ENCODE assay signal across 8 cellular contexts in the genomic region with DNA sequence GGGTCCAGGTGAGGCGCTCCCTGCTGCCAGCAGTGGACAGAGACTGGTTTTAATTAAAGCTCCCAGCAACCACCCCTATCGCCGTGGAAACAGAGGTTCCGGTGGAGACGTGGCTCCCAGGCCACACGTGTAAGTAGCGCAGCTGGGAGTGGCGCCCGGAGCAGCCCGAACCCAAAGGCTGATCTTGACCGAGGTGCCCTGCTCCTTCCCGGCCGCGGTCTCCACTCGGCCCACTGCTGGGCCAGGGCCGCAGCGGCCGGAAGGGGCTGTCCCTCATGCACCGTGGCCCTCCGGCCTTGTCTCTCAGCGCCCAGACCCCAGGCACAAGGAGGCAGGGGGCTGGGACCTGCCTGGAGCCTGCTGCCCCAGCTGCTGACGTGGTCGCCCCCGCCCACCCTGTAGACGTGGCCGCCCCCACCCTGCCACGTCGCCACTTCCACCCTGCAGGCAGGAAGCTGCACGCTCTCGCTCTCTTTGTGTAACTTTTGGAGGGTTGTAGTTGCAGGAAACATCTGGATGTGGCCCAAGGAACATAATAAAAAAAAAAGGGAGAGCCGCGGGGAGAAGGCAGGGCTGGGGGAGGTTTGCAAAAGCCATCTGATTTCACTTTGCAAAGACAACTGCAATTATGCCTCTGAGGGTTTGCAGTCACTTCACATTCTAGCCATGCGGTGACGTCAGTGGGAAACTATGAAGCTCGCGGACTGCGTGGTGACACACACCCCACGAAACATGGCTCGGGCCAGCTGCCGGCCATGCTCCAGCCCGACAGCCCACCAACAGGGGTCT.
DNase-seq lines count a peak whose midpoint lies in the region; ATAC-seq and TF ChIP-seq lines count a peak whose summit lies in the region.

No MANE protein-coding gene starts in this region.

- dilution Hi-C loops in IMR-90 (cut with HindIII; ENCODE audit: low sequenced_read_pairs, unreplicated experiment), result no loop called here

- peak overlapping the region; percentile 100 for H2AK9ac ChIP-seq in IMR-90 (replicated peaks; ENCODE audit: low read depth, low read length, poor library complexity)

- peak overlapping the region; percentile 98 for H2BK5ac ChIP-seq in IMR-90 (ENCODE audit: low read depth, low read length, poor library complexity, severe bottlenecking)

- H4K91ac ChIP-seq in IMR-90 (ENCODE audit: insufficient read depth, low read depth, low read length), result peak overlapping the region; percentile 100

- H4K20me1 ChIP-seq in IMR-90 (ENCODE audit: insufficient read depth, low read length), result no peaks in the 10 kb centered on the region

- DNase-seq in 8988T, result peak; percentile 72
- peak; percentile 99 for DNase-seq in IMR-90
- DNase-seq in activated CD4-positive, alpha-beta T cell treated with anti-CD3 and anti-CD28 coated beads, Interleukin-2, amount 10 ng/mL, durations not matched to agents 24 days and 14 days, result peak; percentile 89
- DNase-seq in lung microvascular endothelial cell (ENCODE audit: low read depth in 2 of 2), result peak; percentile 93 to 96
- peak; percentile 54 for DNase-seq in stimulated activated CD8-positive, alpha-beta memory T cell treated with anti-CD3 and anti-CD28 coated beads, Interleukin-12 subunit alpha, Interleukin-12 subunit beta, amount 100 ng/mL, for 1 hour (ENCODE audit: low read depth)
- DNase-seq in GM19240 (ENCODE audit: insufficient read length, low spot score), result no peak

- H3K27me3 Mint-ChIP-seq in activated CD4-positive, alpha-beta T cell treated with anti-CD3 and anti-CD28 coated beads, Interleukin-2, amount 10 ng/mL, durations not matched to agents 24 days and 14 days, result no peaks in the 10 kb centered on the region

- H3K4me1 Mint-ChIP-seq in activated CD4-positive, alpha-beta T cell treated with anti-CD3 and anti-CD28 coated beads, Interleukin-2, amount 10 ng/mL, durations not matched to agents 24 days and 14 days, result peaks cover 6% of the 10 kb centered on the region

- no peaks in the 10 kb centered on the region for H3K27me3 ChIP-seq in IMR-90 (ENCODE audit: control insufficient read depth, insufficient read depth, low read length)

- peak overlapping the region; percentile 87 for H3K4me3 Mint-ChIP-seq in activated CD4-positive, alpha-beta T cell treated with anti-CD3 and anti-CD28 coated beads, Interleukin-2, amount 10 ng/mL, durations not matched to agents 24 days and 14 days

- peak; percentile 50; the same call in 1 of the 2 replicates for TF ChIP-seq RAD21 in IMR-90 (IDR thresholded peaks at IDR 0.05; ENCODE audit: low read length)

- peak; percentile 72 for ATAC-seq in IMR-90 (ENCODE audit: low read depth)
- no peak for ATAC-seq in HG02623 (IDR thresholded peaks at IDR 0.05; ENCODE audit: unreplicated experiment)

- H3K56ac ChIP-seq in IMR-90 (ENCODE audit: extremely low read depth, insufficient read depth, low read length), result peak overlapping the region; percentile 91

- H3K36me3 ChIP-seq in IMR-90 (ENCODE audit: control insufficient read depth, insufficient read depth, low read length), result no peaks in the 10 kb centered on the region

- intact Hi-C loops in IMR-90 (cut with micrococcal nuclease), result loop anchor here (1.0 to 10.0 kb wide), 4 partner anchors 37 to 185 kb away; partner anchors contain the start of gene COL5A1
- intact Hi-C loops in activated CD4-positive, alpha-beta T cell treated with anti-CD3 and anti-CD28 coated beads, Interleukin-2, amount 10 ng/mL, durations not matched to agents 24 days and 14 days (cut with micrococcal nuclease), result no loop called here

- peak overlapping the region; percentile 100 for H3K4ac ChIP-seq in IMR-90 (ENCODE audit: low read depth, low read length)

- H3K9me3 Mint-ChIP-seq in activated CD4-positive, alpha-beta T cell treated with anti-CD3 and anti-CD28 coated beads, Interleukin-2, amount 10 ng/mL, durations not matched to agents 24 days and 14 days, result no peaks in the 10 kb centered on the region

- peak overlapping the region; percentile 90 for H2AFZ ChIP-seq in IMR-90 (replicated peaks; ENCODE audit: low read length, poor library complexity)

- H3K36me3 Mint-ChIP-seq in activated CD4-positive, alpha-beta T cell treated with anti-CD3 and anti-CD28 coated beads, Interleukin-2, amount 10 ng/mL, durations not matched to agents 24 days and 14 days (ENCODE audit: low read depth), result no peaks in the 10 kb centered on the region

- peak; percentile 62; the same call in 1 of the 2 replicates for TF ChIP-seq POLR2A in IMR-90 (IDR thresholded peaks at IDR 0.05; ENCODE audit: low read depth, low read length)

- H3K27ac Mint-ChIP-seq in activated CD4-positive, alpha-beta T cell treated with anti-CD3 and anti-CD28 coated beads, Interleukin-2, amount 10 ng/mL, durations not matched to agents 24 days and 14 days, result peak overlapping the region; percentile 92

- H2BK120ac ChIP-seq in IMR-90 (ENCODE audit: low read depth, low read length), result peak overlapping the region; percentile 99

- no peaks in the 10 kb centered on the region for H3K9me3 ChIP-seq in IMR-90 (ENCODE audit: control insufficient read depth, insufficient read depth, low read length)

- peak overlapping the region; percentile 100 for H2AK5ac ChIP-seq in IMR-90 (ENCODE audit: low read depth, low read length)

- CTCF ChIA-PET in IMR-90 (lab: Yijun Ruan, JAX), result interaction anchor here (0.7 to 1.7 kb wide), 2 partner anchors 146 to 187 kb away, joined by 3 to 5 read pairs; no protein-coding TSS in a partner anchor

- H3K9me1 ChIP-seq in IMR-90 (ENCODE audit: insufficient read depth, low read length), result peaks cover 23% of the 10 kb centered on the region

- peak overlapping the region; percentile 6; the same call in 1 of the 2 replicates for H3K4me2 ChIP-seq in IMR-90 (ENCODE audit: low read depth, low read length)

- no peak; the same call in 1 of the 2 replicates for TF ChIP-seq CTCF in IMR-90 (conservative IDR thresholded peaks at IDR 0.05; ENCODE audit: low read depth, low read length)

- BruUV-seq in IMR-90 (replicated peaks; lab: Mats Ljungman, UMichigan), result no TSS peak

- H3K27ac ChIP-seq in IMR-90 (ENCODE audit: insufficient read depth, low read length), result peak overlapping the region; percentile 94
- H3K27ac ChIP-seq in cingulate gyrus (ENCODE audit: low read depth, low read length), result peak overlapping the region; percentile 72

- H3K9ac ChIP-seq in IMR-90 (ENCODE audit: low read depth, low read length), result peak overlapping the region; percentile 76

- H3K79me1 ChIP-seq in IMR-90 (ENCODE audit: low read depth in 1 of 2, low read length in 2 of 2), result peaks cover 5 to 28% of the 10 kb centered on the region in 2 experiments; a peak in 2 of 4 replicates

- in situ Hi-C loops in IMR-90 (cut with MboI; ENCODE audit: low sequenced_read_pairs), result no loop called here

- peak overlapping the region; percentile 96 for H3K18ac ChIP-seq in IMR-90 (ENCODE audit: low read depth, low read length)

- H4K5ac ChIP-seq in IMR-90 (ENCODE audit: low read depth, low read length), result peak overlapping the region; percentile 100

- 37% methylated on average over 15 of the region's 41 CpGs; no CpG with 5 or more reads in 1 of the 2 experiments for WGBS in IMR-90 (ENCODE audit: extremely low coverage in 2 of 2, insufficient read length in 1 of 2), 2 experiments

- H3K14ac ChIP-seq in IMR-90 (replicated peaks; ENCODE audit: low read depth, low read length), result peak overlapping the region; percentile 95

- peak overlapping the region; percentile 94; the same call in 2 of the 3 replicates for H2BK15ac ChIP-seq in IMR-90 (ENCODE audit: low read depth, low read length)

- peak overlapping the region; percentile 97 to 98 for H4K8ac ChIP-seq in IMR-90 (ENCODE audit: low read depth in 2 of 2, low read length in 2 of 2)

- POLR2A ChIA-PET in IMR-90 (lab: Charles Lee; ENCODE audit: unreplicated experiment), result interaction anchor here (0.7 to 1.5 kb wide), 4 partner anchors 47 to 329 kb away, joined by 3 to 4 read pairs (median 4); no protein-coding TSS in a partner anchor

- H3K23ac ChIP-seq in IMR-90 (ENCODE audit: low read depth, low read length), result peak overlapping the region; percentile 95

- peaks cover 30% of the 10 kb centered on the region for H3K4me1 ChIP-seq in IMR-90 (ENCODE audit: control insufficient read depth, insufficient read depth, low read length)

- no peak overlapping the region for H3K4me3 ChIP-seq in IMR-90 (ENCODE audit: insufficient read depth, low read depth, low read length)

- H2BK20ac ChIP-seq in IMR-90 (ENCODE audit: low read depth, low read length), result peak overlapping the region; percentile 98

TF ChIP-seq in IMR-90, 13 proteins besides CTCF, POLR2A, EP300 and RAD21 (continues in another document):
- TF ChIP-seq NFE2L2 (IDR thresholded peaks at IDR 0.05; ENCODE audit: low read depth, low read length) (no peak), CHD1 (IDR thresholded peaks at IDR 0.05; ENCODE audit: low read depth, low read length) (no peak; the same call in 1 of the 2 replicates), ELK1 (IDR thresholded peaks at IDR 0.05; ENCODE audit: borderline replicate concordance, low read depth, low read length) (no peak), MAZ (IDR thresholded peaks at IDR 0.05; ENCODE audit: borderline replicate concordance, low read depth, low read length) (peak; percentile 90), MAFK (IDR thresholded peaks at IDR 0.05; ENCODE audit: low read depth, low read length) (peak; percentile 10; the same call in 1 of the 2 replicates), SMC3 (IDR thresholded peaks at IDR 0.05; ENCODE audit: low read depth, low read length) (peak; percentile 2; the same call in 1 of the 2 replicates), BHLHE40 (IDR thresholded peaks at IDR 0.05; ENCODE audit: low read depth, low read length) (peak; percentile 59), FOS (IDR thresholded peaks at IDR 0.05; ENCODE audit: low read depth, low read length) (peak; percentile 80), CEBPB (IDR thresholded peaks at IDR 0.05; ENCODE audit: low read depth, low read length) (peak; percentile 80)
- TF ChIP-seq, protein P1, sequence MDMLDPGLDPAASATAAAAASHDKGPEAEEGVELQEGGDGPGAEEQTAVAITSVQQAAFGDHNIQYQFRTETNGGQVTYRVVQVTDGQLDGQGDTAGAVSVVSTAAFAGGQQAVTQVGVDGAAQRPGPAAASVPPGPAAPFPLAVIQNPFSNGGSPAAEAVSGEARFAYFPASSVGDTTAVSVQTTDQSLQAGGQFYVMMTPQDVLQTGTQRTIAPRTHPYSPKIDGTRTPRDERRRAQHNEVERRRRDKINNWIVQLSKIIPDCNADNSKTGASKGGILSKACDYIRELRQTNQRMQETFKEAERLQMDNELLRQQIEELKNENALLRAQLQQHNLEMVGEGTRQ (IDR thresholded peaks at IDR 0.05; ENCODE audit: low read depth, low read length), result 0 out of 2 replicates have a peak, but pooled peaks have one; percentile 1
